9 cellular contexts compared by ENCODE assay signal in the genomic region with DNA sequence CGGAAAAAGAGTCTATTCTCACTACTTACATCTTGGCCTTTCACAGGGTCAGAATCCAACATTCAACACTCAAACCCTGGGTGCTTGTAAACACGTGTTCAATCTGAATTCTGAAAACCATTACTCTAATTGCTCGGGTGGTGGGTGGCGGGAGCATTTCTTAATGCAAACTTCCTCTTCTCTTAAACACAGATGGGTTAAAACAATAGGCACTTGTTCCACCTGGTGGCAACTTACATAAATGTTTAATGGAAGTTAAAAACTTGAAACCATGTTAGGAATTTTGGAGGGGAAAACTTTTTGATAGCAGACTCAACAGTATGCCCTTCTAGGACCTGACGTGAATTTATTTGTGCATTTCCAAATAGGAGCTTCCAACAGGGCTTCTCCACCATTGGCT. TPM values are rescaled to one million over a fixed set of nuclear protein-coding genes. Genes with fewer than 3 reads are reported as not detected.
DNase-seq lines count a peak whose midpoint lies in the region; ATAC-seq and FAIRE-seq lines count a peak whose summit lies in the region.
"Had no signal": no experiment of that assay in that cellular context is flagged by ENCODE, and none has a peak within 500 bp of the region (broad histone marks: within the 10 kb centered on the region; RNA-seq: fewer than 3 reads in every experiment).

No MANE protein-coding gene starts in this region.

- peaks cover 6% of the 10 kb centered on the region for H3K27me3 Mint-ChIP-seq in T-helper 17 cell

- no peaks in the 10 kb centered on the region for H3K9me3 ChIP-seq in T-helper 17 cell (ENCODE audit: control insufficient read depth, low read length, poor library complexity, severe bottlenecking)
- H3K9me3 ChIP-seq: thyroid gland had no signal

- peaks cover 11% of the 10 kb centered on the region for H3K4me1 Mint-ChIP-seq in T-helper 17 cell

- no peaks in the 10 kb centered on the region for H3K36me3 Mint-ChIP-seq in T-helper 17 cell (ENCODE audit: low read depth)

- intact Hi-C loops in posterior cingulate gyrus (cut with DNase I) = loop anchor here (1.0 to 10.0 kb wide), 2 partner anchors 68 to 396 kb away; a partner anchor contains a TSS

- H3K27ac Mint-ChIP-seq in T-helper 17 cell = no peak overlapping the region

- FAIRE-seq in HTR-8/SVneo (lab: Jason Lieb, UNC) = no peak

- no peak overlapping the region for H3K4me3 Mint-ChIP-seq in T-helper 17 cell

- DNase-seq in COLO829 (ENCODE audit: low spot score) (peak; percentile 37), HTR-8/SVneo (ENCODE audit: insufficient read length, low spot score) (peak; percentile 18), T-helper 17 cell (no peak), glomerular visceral epithelial cell (ENCODE audit: extremely low spot score) (peak; percentile 25), DMS53 (lab: John Stamatoyannopoulos, UW) (no peak), posterior cingulate gyrus (no peak), COLO668 (lab: John Stamatoyannopoulos, UW; ENCODE audit: unreplicated experiment) (no peak)
- DNase-seq: thyroid gland had no signal

- ATAC-seq in T-helper 17 cell = peak; percentile 54
- no peak for ATAC-seq in GM21423 (IDR thresholded peaks at IDR 0.05; ENCODE audit: unreplicated experiment)

RNA-seq across cellular contexts. Expression of a gene that starts 23.4 kb away (rescaled TPM):
- total RNA-seq in T-helper 17 cell = under 1 TPM in 1 of 2 donors, not detected in 1; 0.12 TPM

RNA-seq across cellular contexts. Expression of a gene that starts 23.6 kb away (rescaled TPM):
- under 1 TPM in 1 of 2 donors, not detected in 1; 0.13 TPM for total RNA-seq in T-helper 17 cell

Comparison
In these comparisons a context has a peak if more than half of its experiments do, and no peak if none do; other contexts are left out.
1. DNase-seq: peak in COLO829 (single experiment), HTR-8/SVneo (single experiment) and glomerular visceral epithelial cell (single experiment); none in T-helper 17 cell (0 of 3), DMS53 (single experiment), posterior cingulate gyrus (0 of 10) and COLO668 (single experiment).